22 cellular contexts compared by ENCODE assay signal in the genomic region with DNA sequence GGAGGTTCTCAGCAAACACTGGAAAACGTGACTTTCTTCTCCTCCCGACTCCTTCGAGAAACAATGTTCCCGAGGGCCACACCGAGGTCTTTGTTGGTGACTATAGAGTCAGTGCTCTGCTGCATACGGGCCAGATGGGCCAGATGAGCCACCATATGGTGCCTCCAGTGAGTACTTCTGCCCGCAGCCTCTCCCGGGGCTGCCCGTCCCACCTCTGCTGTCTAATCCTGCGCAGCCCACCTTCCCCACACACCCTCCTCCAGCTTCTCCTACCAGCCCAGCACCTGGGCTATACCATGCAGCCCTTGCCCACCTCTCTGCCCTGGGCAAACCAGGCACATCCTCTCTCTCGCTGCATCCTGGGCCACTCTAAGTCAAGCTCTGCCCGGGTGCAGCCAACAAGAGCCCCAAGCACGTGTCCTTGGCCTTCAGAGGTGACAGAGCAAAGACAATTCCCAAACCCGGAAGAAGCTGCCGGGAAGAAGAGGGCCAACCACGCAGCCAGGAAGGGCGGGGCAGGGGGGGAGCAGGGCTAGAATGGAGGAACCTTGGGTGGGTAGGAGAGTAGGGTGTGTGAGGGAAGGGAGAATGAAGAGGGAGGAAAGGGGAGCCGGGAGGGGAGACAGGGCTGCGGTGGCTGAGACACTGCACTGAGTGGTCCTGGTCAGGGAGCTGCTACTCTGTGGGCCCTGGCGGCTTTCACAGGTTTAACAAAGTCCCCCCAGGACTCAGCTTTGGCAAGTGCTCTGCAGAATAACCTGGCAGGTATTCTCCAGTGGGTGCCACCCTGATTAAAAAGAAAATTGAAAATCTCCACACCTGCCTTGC. TPM values are rescaled to one million over a fixed set of nuclear protein-coding genes. Genes with fewer than 3 reads are reported as not detected.
"Had no signal": no experiment of that assay in that cellular context is flagged by ENCODE, and none has a peak within 500 bp of the region (broad histone marks: within the 10 kb centered on the region; RNA-seq: fewer than 3 reads in every experiment).

No MANE protein-coding gene starts in this region.

- H3K4me3 ChIP-seq: breast epithelium, esophagus muscularis mucosa, gastroesophageal sphincter, heart right ventricle, pancreas, tibial nerve, uterus had no signal

- DNase-seq: activated CD4-positive, alpha-beta T cell treated with anti-CD3 and anti-CD28 coated beads, Interleukin-2, amount 50 U/mL, for 1 hour; activated CD8-positive, alpha-beta memory T cell treated with anti-CD3 and anti-CD28 coated beads, Interleukin-2, amount 50 U/mL, for 4 hours; activated gamma-delta T cell; activated T-cell treated with anti-CD3 and anti-CD28 coated beads, Interleukin-2, amount 50 U/mL, for 48 hours; cerebellar nuclear complex; effector CD8-positive, alpha-beta T cell; heart right ventricle; immature natural killer cell; kidney glomerular epithelial cell; left ventricle myocardium superior; naive thymus-derived CD4-positive, alpha-beta T cell; stimulated activated CD8-positive, alpha-beta memory T cell treated with anti-CD3 and anti-CD28 coated beads, Interleukin-4, amount 100 ng/mL, for 48 hours; stimulated activated naive CD4-positive, alpha-beta T cell; T1000; uterus had no signal

- H3K4me1 ChIP-seq: breast epithelium, esophagus muscularis mucosa, gastroesophageal sphincter, heart right ventricle, pancreas, tibial nerve, uterus had no signal

- H3K9me3 ChIP-seq: esophagus muscularis mucosa, gastroesophageal sphincter, neutrophil, pancreas, uterus had no signal

- H3K36me3 ChIP-seq: breast epithelium, esophagus muscularis mucosa, gastroesophageal sphincter, heart right ventricle, neutrophil, pancreas, tibial nerve, uterus had no signal

- H3K27ac ChIP-seq: breast epithelium, esophagus muscularis mucosa, gastroesophageal sphincter, heart right ventricle, neutrophil, pancreas, tibial nerve, uterus had no signal

- H3K27me3 ChIP-seq: pancreas, uterus had no signal

RNA-seq across cellular contexts. Expression of gene OTOS, which starts 43.1 kb away (rescaled TPM):
- polyA plus RNA-seq: endothelial cell of umbilical vein; heart right ventricle; immature natural killer cell; naive thymus-derived CD4-positive, alpha-beta T cell; pancreas had no signal
